Comparison of ENCODE assay signal across 1 cellular context in the genomic region with DNA sequence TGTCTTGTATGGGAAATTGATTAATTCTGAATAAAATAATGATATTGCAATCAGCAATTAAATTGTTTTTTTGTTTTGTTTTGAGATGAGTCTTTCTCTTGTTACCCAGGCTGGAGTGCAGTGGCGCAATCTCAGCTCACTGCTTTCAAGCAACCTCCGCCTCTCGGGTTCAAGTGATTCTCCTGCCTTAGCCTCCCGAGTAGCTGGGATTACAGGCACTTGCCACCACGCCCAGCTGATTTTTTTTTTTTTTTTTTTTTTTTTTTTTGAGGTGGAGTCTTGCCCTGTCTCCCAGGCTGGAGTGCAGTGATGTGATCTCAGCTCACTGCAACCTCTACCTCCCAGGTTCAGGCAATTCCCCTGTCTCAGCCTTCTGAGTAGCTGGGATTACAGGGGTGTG.
A peak's percentile ranks its signal among the peaks of the same experiment; 100 is the strongest.
TF ChIP-seq lines count a peak whose summit lies in the region.

No MANE protein-coding gene starts in this region.

TF ChIP-seq in HEK293, 187 proteins besides CTCF, POLR2A, EP300 and RAD21 (continued from another document):
- TF ChIP-seq, protein P1, sequence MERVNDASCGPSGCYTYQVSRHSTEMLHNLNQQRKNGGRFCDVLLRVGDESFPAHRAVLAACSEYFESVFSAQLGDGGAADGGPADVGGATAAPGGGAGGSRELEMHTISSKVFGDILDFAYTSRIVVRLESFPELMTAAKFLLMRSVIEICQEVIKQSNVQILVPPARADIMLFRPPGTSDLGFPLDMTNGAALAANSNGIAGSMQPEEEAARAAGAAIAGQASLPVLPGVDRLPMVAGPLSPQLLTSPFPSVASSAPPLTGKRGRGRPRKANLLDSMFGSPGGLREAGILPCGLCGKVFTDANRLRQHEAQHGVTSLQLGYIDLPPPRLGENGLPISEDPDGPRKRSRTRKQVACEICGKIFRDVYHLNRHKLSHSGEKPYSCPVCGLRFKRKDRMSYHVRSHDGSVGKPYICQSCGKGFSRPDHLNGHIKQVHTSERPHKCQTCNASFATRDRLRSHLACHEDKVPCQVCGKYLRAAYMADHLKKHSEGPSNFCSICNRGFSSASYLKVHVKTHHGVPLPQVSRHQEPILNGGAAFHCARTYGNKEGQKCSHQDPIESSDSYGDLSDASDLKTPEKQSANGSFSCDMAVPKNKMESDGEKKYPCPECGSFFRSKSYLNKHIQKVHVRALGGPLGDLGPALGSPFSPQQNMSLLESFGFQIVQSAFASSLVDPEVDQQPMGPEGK (tag by site-specific recombination; IDR thresholded peaks at IDR 0.05): peak; percentile 62
